Comparison of ENCODE assay signal across 8 cellular contexts in genomic region chr12:34219046-34219770, GRCh38.
DNase-seq lines count a peak whose midpoint lies in the region; ATAC-seq and TF ChIP-seq lines count a peak whose summit lies in the region.

No MANE protein-coding gene starts in this region.

- H3K9ac ChIP-seq in IMR-90 (ENCODE audit: low read depth, low read length): no peak overlapping the region

- peak overlapping the region; percentile 75 for H3K4me3 Mint-ChIP-seq in stimulated activated effector memory CD8-positive, alpha-beta T cell treated with anti-CD3 and anti-CD28 coated beads, Interleukin-12 subunit alpha, Interleukin-12 subunit beta, amount 100 ng/mL, for 72 hours

- TF ChIP-seq CTCF in IMR-90 (conservative IDR thresholded peaks at IDR 0.05; ENCODE audit: low read depth, low read length): no peak
- no peak for TF ChIP-seq CTCF in esophagus squamous epithelium (IDR thresholded peaks at IDR 0.05)

- H3K4me2 ChIP-seq in IMR-90 (ENCODE audit: low read depth, low read length): no peak overlapping the region

- no peaks in the 10 kb centered on the region for H3K79me1 ChIP-seq in IMR-90 (ENCODE audit: low read depth in 1 of 2, low read length in 2 of 2)

- H3K18ac ChIP-seq in IMR-90 (ENCODE audit: low read depth, low read length): no peak overlapping the region

- TF ChIP-seq POLR2A in IMR-90 (IDR thresholded peaks at IDR 0.05; ENCODE audit: low read depth, low read length) (no peak), esophagus squamous epithelium (IDR thresholded peaks at IDR 0.05) (no peak)

- 54% methylated on average over 18 of the region's 42 CpGs; no CpG with 5 or more reads in 1 of the 2 experiments for WGBS in IMR-90 (ENCODE audit: extremely low coverage in 2 of 2, insufficient read length in 1 of 2), 2 experiments
- WGBS in esophagus squamous epithelium, 2 donors: 49 to 65% methylated on average over 19 to 35 of the region's 42 CpGs

- no peaks in the 10 kb centered on the region for H3K27me3 ChIP-seq in IMR-90 (ENCODE audit: control insufficient read depth, insufficient read depth, low read length)
- peaks cover 0 to 14% (median 0%) of the 10 kb centered on the region in 4 donors for H3K27me3 ChIP-seq in esophagus squamous epithelium

- H3K9me3 ChIP-seq in IMR-90 (ENCODE audit: control insufficient read depth, insufficient read depth, low read length) (peaks cover 18% of the 10 kb centered on the region), esophagus squamous epithelium (no peaks in the 10 kb centered on the region)

- peak overlapping the region; percentile 67 for H3K27ac Mint-ChIP-seq in stimulated activated effector memory CD8-positive, alpha-beta T cell treated with anti-CD3 and anti-CD28 coated beads, Interleukin-12 subunit alpha, Interleukin-12 subunit beta, amount 100 ng/mL, for 72 hours

- no TSS peak for BruUV-seq in IMR-90 (replicated peaks; lab: Mats Ljungman, UMichigan)

- H3K4ac ChIP-seq in IMR-90 (ENCODE audit: low read depth, low read length): no peak overlapping the region

- no peak overlapping the region for H4K8ac ChIP-seq in IMR-90 (ENCODE audit: low read depth in 2 of 2, low read length in 2 of 2)

- H4K20me1 ChIP-seq in IMR-90 (ENCODE audit: insufficient read depth, low read length): no peaks in the 10 kb centered on the region

- no peak overlapping the region for H2BK20ac ChIP-seq in IMR-90 (ENCODE audit: low read depth, low read length)

- no peak overlapping the region for H2BK5ac ChIP-seq in IMR-90 (ENCODE audit: low read depth, low read length, poor library complexity, severe bottlenecking)

- H2AK5ac ChIP-seq in IMR-90 (ENCODE audit: low read depth, low read length): no peak overlapping the region

- peak; percentile 32 for DNase-seq in NCI-H146 (lab: John Stamatoyannopoulos, UW)
- DNase-seq in NCI-H146 treated with DMSO at 0.1 percent for 48 hours (lab: John Stamatoyannopoulos, UW; ENCODE audit: unreplicated experiment): no peak
- DNase-seq in IMR-90: peak; percentile 5
- DNase-seq in esophagus squamous epithelium (lab: John Stamatoyannopoulos, UW): no peak
- peak in 1 of 2 donors; percentile 49 for DNase-seq in stimulated activated effector memory CD8-positive, alpha-beta T cell treated with anti-CD3 and anti-CD28 coated beads, Interleukin-12 subunit alpha, Interleukin-12 subunit beta, amount 100 ng/mL, for 72 hours (ENCODE audit: low spot score in 2 of 2)
- no peak for DNase-seq in HT-29 (ENCODE audit: low spot score)
- no peak for DNase-seq in inferior parietal cortex (ENCODE audit: extremely low spot score)

- TF ChIP-seq RAD21 in IMR-90 (IDR thresholded peaks at IDR 0.05; ENCODE audit: low read length): no peak

- POLR2A ChIA-PET in IMR-90 (lab: Charles Lee; ENCODE audit: unreplicated experiment): no interaction called here

- peaks cover 16% of the 10 kb centered on the region for H3K4me1 Mint-ChIP-seq in stimulated activated effector memory CD8-positive, alpha-beta T cell treated with anti-CD3 and anti-CD28 coated beads, Interleukin-12 subunit alpha, Interleukin-12 subunit beta, amount 100 ng/mL, for 72 hours

- no peaks in the 10 kb centered on the region for H3K9me3 Mint-ChIP-seq in stimulated activated effector memory CD8-positive, alpha-beta T cell treated with anti-CD3 and anti-CD28 coated beads, Interleukin-12 subunit alpha, Interleukin-12 subunit beta, amount 100 ng/mL, for 72 hours

- H4K5ac ChIP-seq in IMR-90 (ENCODE audit: low read depth, low read length): no peak overlapping the region

- dilution Hi-C loops in IMR-90 (cut with HindIII; ENCODE audit: low sequenced_read_pairs, unreplicated experiment): no loop called here

- H2AFZ ChIP-seq in IMR-90 (replicated peaks; ENCODE audit: low read length, poor library complexity): no peak overlapping the region

- no peak overlapping the region for H3K14ac ChIP-seq in IMR-90 (replicated peaks; ENCODE audit: low read depth, low read length)

- no peak overlapping the region for H2BK120ac ChIP-seq in IMR-90 (ENCODE audit: low read depth, low read length)

- no peaks in the 10 kb centered on the region for H3K36me3 Mint-ChIP-seq in stimulated activated effector memory CD8-positive, alpha-beta T cell treated with anti-CD3 and anti-CD28 coated beads, Interleukin-12 subunit alpha, Interleukin-12 subunit beta, amount 100 ng/mL, for 72 hours

- no peak overlapping the region for H2AK9ac ChIP-seq in IMR-90 (replicated peaks; ENCODE audit: low read depth, low read length, poor library complexity)

- H3K4me1 ChIP-seq in IMR-90 (ENCODE audit: control insufficient read depth, insufficient read depth, low read length) (no peaks in the 10 kb centered on the region), esophagus squamous epithelium (peaks cover 0 to 12% (median 0%) of the 10 kb centered on the region in 3 donors)

- H3K4me3 ChIP-seq in IMR-90 (ENCODE audit: insufficient read depth, low read depth, low read length) (no peak overlapping the region), esophagus squamous epithelium (peak overlapping the region in 3 of 4 donors; percentile 33 to 43 (median 34))

- CTCF ChIA-PET in IMR-90 (lab: Yijun Ruan, JAX): no interaction called here

- no peak for ATAC-seq in IMR-90 (ENCODE audit: low read depth)
- peak; percentile 33 for ATAC-seq in stimulated activated effector memory CD8-positive, alpha-beta T cell treated with anti-CD3 and anti-CD28 coated beads, Interleukin-12 subunit alpha, Interleukin-12 subunit beta, amount 100 ng/mL, for 72 hours
- no peak for ATAC-seq in GM18909 (IDR thresholded peaks at IDR 0.05; ENCODE audit: poor library complexity, unreplicated experiment)

- no peaks in the 10 kb centered on the region for H3K9me1 ChIP-seq in IMR-90 (ENCODE audit: insufficient read depth, low read length)

- H3K56ac ChIP-seq in IMR-90 (ENCODE audit: extremely low read depth, insufficient read depth, low read length): no peak overlapping the region

- no peak overlapping the region for H4K91ac ChIP-seq in IMR-90 (ENCODE audit: insufficient read depth, low read depth, low read length)

- H3K27ac ChIP-seq in IMR-90 (ENCODE audit: insufficient read depth, low read length) (no peak overlapping the region), esophagus squamous epithelium (no peak overlapping the region)

- H3K36me3 ChIP-seq in IMR-90 (ENCODE audit: control insufficient read depth, insufficient read depth, low read length) (no peaks in the 10 kb centered on the region), esophagus squamous epithelium (no peaks in the 10 kb centered on the region)

- H3K23ac ChIP-seq in IMR-90 (ENCODE audit: low read depth, low read length): no peak overlapping the region

- in situ Hi-C loops in IMR-90 (cut with MboI; ENCODE audit: low sequenced_read_pairs): no loop called here

- H2BK15ac ChIP-seq in IMR-90 (ENCODE audit: low read depth, low read length): no peak overlapping the region

- intact Hi-C loops in IMR-90 (cut with micrococcal nuclease): no loop called here
- intact Hi-C loops in esophagus squamous epithelium (cut with DNase I): loop anchor here (10.0 kb wide), 1 partner anchor 94 kb away; no protein-coding TSS in a partner anchor

TF ChIP-seq in IMR-90, 13 proteins besides CTCF, POLR2A, EP300 and RAD21:
- TF ChIP-seq NFE2L2 (IDR thresholded peaks at IDR 0.05; ENCODE audit: low read depth, low read length) (no peak), RFX5 (IDR thresholded peaks at IDR 0.05; ENCODE audit: low read depth, low read length) (no peak), MXI1 (IDR thresholded peaks at IDR 0.05; ENCODE audit: borderline replicate concordance, low read depth, low read length) (no peak), MAFK (IDR thresholded peaks at IDR 0.05; ENCODE audit: low read depth, low read length) (no peak), CHD1 (IDR thresholded peaks at IDR 0.05; ENCODE audit: low read depth, low read length) (no peak), BHLHE40 (IDR thresholded peaks at IDR 0.05; ENCODE audit: low read depth, low read length) (no peak), MAZ (IDR thresholded peaks at IDR 0.05; ENCODE audit: borderline replicate concordance, low read depth, low read length) (no peak), ELK1 (IDR thresholded peaks at IDR 0.05; ENCODE audit: borderline replicate concordance, low read depth, low read length) (no peak), CEBPB (IDR thresholded peaks at IDR 0.05; ENCODE audit: low read depth, low read length) (no peak), RCOR1 (IDR thresholded peaks at IDR 0.05; ENCODE audit: insufficient replicate concordance, low read length) (no peak)

Comparison
In these comparisons a context has a peak if more than half of its experiments do, and no peak if none do; other contexts are left out.
1. DNase-seq: peak in NCI-H146 (single experiment) and IMR-90 (single experiment); none in NCI-H146 treated with DMSO at 0.1 percent for 48 hours (single experiment), esophagus squamous epithelium (single experiment), HT-29 (single experiment) and inferior parietal cortex (single experiment).